8 cellular contexts compared by ENCODE assay signal in the genomic region with DNA sequence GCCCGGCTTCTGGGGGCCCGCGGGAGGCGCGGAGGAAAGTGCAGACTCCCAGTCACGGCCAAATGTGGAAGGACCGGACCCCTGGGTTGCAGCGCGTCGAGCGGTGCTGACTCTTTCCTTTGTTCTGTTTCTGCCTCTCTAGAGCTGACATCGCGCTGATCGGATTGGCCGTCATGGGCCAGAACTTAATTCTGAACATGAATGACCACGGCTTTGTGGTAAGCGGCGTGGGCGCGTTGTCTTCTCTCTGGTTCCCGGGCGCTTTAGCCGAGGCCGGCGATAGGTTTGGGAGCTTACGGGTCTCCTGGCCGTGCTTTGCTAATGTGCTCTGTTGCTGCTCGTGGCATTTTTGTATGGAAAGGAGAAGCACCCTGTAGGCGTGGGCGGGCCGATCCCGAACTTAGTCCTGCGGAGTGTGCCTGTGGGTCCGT. TPM values are rescaled to one million over a fixed set of nuclear protein-coding genes. Genes with fewer than 3 reads are reported as not detected.
DNase-seq lines count a peak whose midpoint lies in the region; ATAC-seq and TF ChIP-seq lines count a peak whose summit lies in the region.

No MANE protein-coding gene starts in this region.

- DNase-seq in NCI-H510A (lab: John Stamatoyannopoulos, UW) = peak; percentile 73
- no peak for DNase-seq in NCI-H510A treated with DMSO at 0.1 percent for 48 hours (lab: John Stamatoyannopoulos, UW)
- peak; percentile 77 for DNase-seq in NCI-H2227 (lab: John Stamatoyannopoulos, UW; ENCODE audit: unreplicated experiment)
- peak; percentile 58 for DNase-seq in mammary epithelial cell
- peak; percentile 43 for DNase-seq in stimulated activated CD8-positive, alpha-beta memory T cell treated with anti-CD3 and anti-CD28 coated beads, Interleukin-4, amount 100 ng/mL, for 48 hours
- no peak for DNase-seq in NCI-H2081 (lab: John Stamatoyannopoulos, UW)

- H2AFZ ChIP-seq in mammary epithelial cell (ENCODE audit: low read depth, low read length) = peak overlapping the region; percentile 89

- peaks cover 38% of the 10 kb centered on the region for H3K79me2 ChIP-seq in mammary epithelial cell (ENCODE audit: insufficient read depth, low read length)

- intact Hi-C loops in mammary epithelial cell (cut with micrococcal nuclease) = loop anchor here (1.0 kb wide), 1 partner anchor 22 kb away; no protein-coding TSS in a partner anchor

- peak overlapping the region; percentile 99 for H3K4me2 ChIP-seq in mammary epithelial cell (ENCODE audit: insufficient read depth, low read depth, low read length)

- no peaks in the 10 kb centered on the region for H3K9me3 ChIP-seq in mammary epithelial cell (replicated peaks; ENCODE audit: insufficient read depth, low read length)

- H3K9ac ChIP-seq in mammary epithelial cell (ENCODE audit: insufficient read depth, low read length) = peak overlapping the region; percentile 64

- in situ Hi-C loops in mammary epithelial cell (cut with MboI; ENCODE audit: low sequenced_read_pairs in 2 of 2) = no loop called here

- no TSS peak for BruUV-seq in mammary epithelial cell (replicated peaks; lab: Mats Ljungman, UMichigan)

- H3K27ac ChIP-seq in mammary epithelial cell (ENCODE audit: insufficient read depth, low read depth, low read length) (peak overlapping the region; percentile 80), layer of hippocampus (ENCODE audit: low read depth, low read length) (peak overlapping the region; percentile 75)

- CTCF ChIA-PET in mammary epithelial cell (lab: Charles Lee; ENCODE audit: low non-redundant PET) = no interaction called here

- TF ChIP-seq CTCF in mammary epithelial cell (conservative IDR thresholded peaks at IDR 0.05 in 1 of 2, IDR thresholded peaks at IDR 0.05 in 1 of 2; ENCODE audit: extremely low read depth in 1 of 2, insufficient read depth in 1 of 2, low read depth in 1 of 2, low read length in 2 of 2) = no peak

- H3K4me1 ChIP-seq in mammary epithelial cell (ENCODE audit: insufficient read depth, low read length) = peaks cover 15% of the 10 kb centered on the region

- dilution Hi-C loops in mammary epithelial cell (cut with HindIII; ENCODE audit: low sequenced_read_pairs) = no loop called here

- H4K20me1 ChIP-seq in mammary epithelial cell (ENCODE audit: insufficient read depth, low read length) = no peaks in the 10 kb centered on the region

- peaks cover 11% of the 10 kb centered on the region for H3K36me3 ChIP-seq in mammary epithelial cell (ENCODE audit: insufficient read depth, low read length)

- H3K27me3 ChIP-seq in mammary epithelial cell (ENCODE audit: insufficient read depth, low read length) (no peaks in the 10 kb centered on the region), layer of hippocampus (ENCODE audit: control insufficient read depth, insufficient read depth, low read length) (no peaks in the 10 kb centered on the region)

- H3K4me3 ChIP-seq in mammary epithelial cell (replicated peaks in 1 of 3; ENCODE audit: insufficient read depth in 1 of 3, low read depth in 2 of 3, low read length in 3 of 3) = peak overlapping the region; percentile 74 to 99 (median 74)

- WGBS in mammary epithelial cell (ENCODE audit: low coverage, missing lambda C conversion rate) = 3% methylated on average over 19 of the region's 34 CpGs

- ATAC-seq in GM21423 (IDR thresholded peaks at IDR 0.05; ENCODE audit: unreplicated experiment) = no peak

RNA-seq across cellular contexts. Expression of a gene that starts 0.6 kb away (rescaled TPM):
- 100 to 1,000 TPM in 1 of 2 donors, 10 to 100 TPM in 1; 99.0 to 144 TPM for total RNA-seq in mammary epithelial cell
- 63.1 TPM for polyA plus RNA-seq in mammary epithelial cell
- polyA minus RNA-seq in mammary epithelial cell = 184 TPM

RNA-seq across cellular contexts. Expression of a gene that starts 30.7 kb away (rescaled TPM):
- total RNA-seq in mammary epithelial cell = 10 to 100 TPM in 1 of 2 donors, 1 to 10 TPM in 1; 9.7 to 24.1 TPM
- polyA plus RNA-seq in mammary epithelial cell = 14.9 TPM
- not detected for polyA minus RNA-seq in mammary epithelial cell

RNA-seq across cellular contexts. Expression of a gene that starts 50.3 kb away (rescaled TPM):
- under 1 TPM; 0.31 to 0.33 TPM for total RNA-seq in mammary epithelial cell
- 0.08 TPM for polyA plus RNA-seq in mammary epithelial cell
- polyA minus RNA-seq in mammary epithelial cell = not detected

Comparison
In these comparisons a context has a peak if more than half of its experiments do, and no peak if none do; other contexts are left out.
1. DNase-seq: peak in NCI-H510A (single experiment), NCI-H2227 (single experiment), mammary epithelial cell (single experiment) and stimulated activated CD8-positive, alpha-beta memory T cell treated with anti-CD3 and anti-CD28 coated beads, Interleukin-4, amount 100 ng/mL, for 48 hours (single experiment); none in NCI-H510A treated with DMSO at 0.1 percent for 48 hours (single experiment) and NCI-H2081 (0 of 2).